ENCODE assay signal across 16 cellular contexts in genomic region chr16:50756466-50756865, GRCh38.
"Had no signal": no experiment of that assay in that cellular context is flagged by ENCODE, and none has a peak within 500 bp of the region (broad histone marks: within the 10 kb centered on the region; RNA-seq: fewer than 3 reads in every experiment).

No MANE protein-coding gene starts in this region.

- H3K27ac Mint-ChIP-seq: nephron; stimulated activated naive B cell treated with anti-CD40 and anti-IgM and Interleukin-4, amounts not matched to agents 10 μg/mL and 1 μg/mL and 100 μg/mL, for 72 hours; type B pancreatic cell; WTC11 had no signal

- H3K4me3 Mint-ChIP-seq: central memory CD8-positive, alpha-beta T cell; nephron; stimulated activated naive B cell treated with anti-CD40 and anti-IgM and Interleukin-4, amounts not matched to agents 10 μg/mL and 1 μg/mL and 100 μg/mL, for 72 hours; type B pancreatic cell; WTC11 had no signal

- H3K9me3 Mint-ChIP-seq: central memory CD8-positive, alpha-beta T cell; nephron; stimulated activated naive B cell treated with anti-CD40 and anti-IgM and Interleukin-4, amounts not matched to agents 10 μg/mL and 1 μg/mL and 100 μg/mL, for 72 hours; type B pancreatic cell had no signal

- FAIRE-seq: kidney had no signal

- DNase-seq: activated effector memory CD4-positive, alpha-beta T cell treated with anti-CD3 and anti-CD28 coated beads, Interleukin-2, amount 50 U/mL, for 16 hours; activated T-cell treated with anti-CD3 and anti-CD28 coated beads, Interleukin-2, amount 50 U/mL, for 1 hour; body of pancreas; effector memory CD4-positive, alpha-beta T cell; erythroblast; kidney; psoas muscle; sigmoid colon; stimulated activated CD4-positive, alpha-beta T cell treated with anti-CD3 and anti-CD28 coated beads, Interleukin-2, amount 100 ng/mL, for 24 hours; stimulated activated naive B cell treated with anti-CD40 and anti-IgM and Interleukin-4, amounts not matched to agents 10 μg/mL and 1 μg/mL and 100 μg/mL, for 72 hours; T-helper 1 cell had no signal

- H3K4me1 Mint-ChIP-seq: nephron had no signal

- H3K4me3 ChIP-seq: body of pancreas, lung, psoas muscle, sigmoid colon had no signal

- H3K27me3 Mint-ChIP-seq: central memory CD8-positive, alpha-beta T cell; stimulated activated naive B cell treated with anti-CD40 and anti-IgM and Interleukin-4, amounts not matched to agents 10 μg/mL and 1 μg/mL and 100 μg/mL, for 72 hours; type B pancreatic cell had no signal
